10 cellular contexts compared by ENCODE assay signal in genomic region chr16:89331371-89332109, GRCh38.
A peak's percentile ranks its signal among the peaks of the same experiment; 100 is the strongest.
DNase-seq lines count a peak whose midpoint lies in the region; ATAC-seq, FAIRE-seq and TF ChIP-seq lines count a peak whose summit lies in the region.
"Had no signal": no experiment of that assay in that cellular context is flagged by ENCODE, and none has a peak within 500 bp of the region (broad histone marks: within the 10 kb centered on the region; RNA-seq: fewer than 3 reads in every experiment).

No MANE protein-coding gene starts in this region.

- peaks cover 8% of the 10 kb centered on the region for H3K27me3 Mint-ChIP-seq in GM23338 (ENCODE audit: insufficient read depth, low read depth, poor library complexity)
- no peaks in the 10 kb centered on the region for H3K27me3 Mint-ChIP-seq in activated T-helper 2 cell treated with anti-CD3 and anti-CD28 coated beads, Interferon-gamma antibody, Interleukin-2, Interleukin-4, amounts not matched to agents 10 μg/mL and 5 μg/mL and 100 μg/mL, durations not matched to agents 14 hours and 24 hours and 36 hours (ENCODE audit: low read depth)

- ATAC-seq in GM23338 (no peak), HG02852 (IDR thresholded peaks at IDR 0.05; ENCODE audit: unreplicated experiment) (no peak)

- no peaks in the 10 kb centered on the region for H3K9me3 Mint-ChIP-seq in GM23338
- no peaks in the 10 kb centered on the region for H3K9me3 Mint-ChIP-seq in activated T-helper 2 cell treated with anti-CD3 and anti-CD28 coated beads, Interferon-gamma antibody, Interleukin-2, Interleukin-4, amounts not matched to agents 10 μg/mL and 5 μg/mL and 100 μg/mL, durations not matched to agents 14 hours and 24 hours and 36 hours

- H3K27me3 ChIP-seq in GM23338 (ENCODE audit: insufficient read depth) = no peaks in the 10 kb centered on the region
- no peaks in the 10 kb centered on the region for H3K27me3 ChIP-seq in neutrophil
- H3K27me3 ChIP-seq: dorsolateral prefrontal cortex had no signal

- no peaks in the 10 kb centered on the region for H3K9me3 ChIP-seq in neutrophil

- no peak overlapping the region for H3K4me3 ChIP-seq in GM23338
- H3K4me3 ChIP-seq in neutrophil (ENCODE audit: low read depth in 1 of 2, low read length in 1 of 2) = no peak overlapping the region

- no peak for FAIRE-seq in HTR-8/SVneo (lab: Jason Lieb, UNC)

- H3K4me2 ChIP-seq in GM23338 = no peak overlapping the region

- peaks cover 66% of the 10 kb centered on the region for H3K4me1 Mint-ChIP-seq in GM23338
- H3K4me1 Mint-ChIP-seq in activated T-helper 2 cell treated with anti-CD3 and anti-CD28 coated beads, Interferon-gamma antibody, Interleukin-2, Interleukin-4, amounts not matched to agents 10 μg/mL and 5 μg/mL and 100 μg/mL, durations not matched to agents 14 hours and 24 hours and 36 hours (ENCODE audit: low read depth) = peaks cover 65% of the 10 kb centered on the region

- CTCF ChIA-PET in GM10248 (lab: Yijun Ruan, JAX) = no interaction called here

- intact Hi-C loops in activated T-helper 2 cell treated with anti-CD3 and anti-CD28 coated beads, Interferon-gamma antibody, Interleukin-2, Interleukin-4, amounts not matched to agents 10 μg/mL and 5 μg/mL and 100 μg/mL, durations not matched to agents 14 hours and 24 hours and 36 hours (cut with micrococcal nuclease) = no loop called here

- H3K36me3 ChIP-seq in GM23338 (ENCODE audit: insufficient read depth) (no peaks in the 10 kb centered on the region), neutrophil (peaks cover 4% of the 10 kb centered on the region)

- DNase-seq in AG20443 (ENCODE audit: low spot score) (peak; percentile 37), GM23338 (ENCODE audit: low spot score) (no peak), GM10248 (ENCODE audit: extremely low spot score) (no peak), HTR-8/SVneo (ENCODE audit: insufficient read length, low spot score) (no peak)
- no peak for DNase-seq in activated T-helper 2 cell treated with anti-CD3 and anti-CD28 coated beads, Interferon-gamma antibody, Interleukin-2, Interleukin-4, amounts not matched to agents 10 μg/mL and 5 μg/mL and 100 μg/mL, durations not matched to agents 14 hours and 24 hours and 36 hours (ENCODE audit: low spot score)
- DNase-seq: activated CD4-positive, alpha-beta T cell treated with anti-CD3 and anti-CD28 coated beads for 4 hours; stimulated activated CD4-positive, alpha-beta T cell treated with anti-CD3 and anti-CD28 coated beads, Interleukin-4, amount 100 ng/mL, for 24 hours had no signal

- H2AFZ ChIP-seq in GM23338 = no peak overlapping the region

- peaks cover 3% of the 10 kb centered on the region; the same call in 1 of the 3 replicates for H3K36me3 Mint-ChIP-seq in GM23338 (ENCODE audit: low read depth)
- H3K36me3 Mint-ChIP-seq in activated T-helper 2 cell treated with anti-CD3 and anti-CD28 coated beads, Interferon-gamma antibody, Interleukin-2, Interleukin-4, amounts not matched to agents 10 μg/mL and 5 μg/mL and 100 μg/mL, durations not matched to agents 14 hours and 24 hours and 36 hours (ENCODE audit: low read depth) = peaks cover 10% of the 10 kb centered on the region

- peaks cover 96% of the 10 kb centered on the region for H3K79me2 ChIP-seq in GM23338 (replicated peaks; ENCODE audit: insufficient read depth)

- POLR2A ChIA-PET in GM10248 (lab: Yijun Ruan, JAX) = no interaction called here

- no peaks in the 10 kb centered on the region for H3K9me2 ChIP-seq in GM23338 (ENCODE audit: insufficient read depth)

- no peak overlapping the region for H3K27ac Mint-ChIP-seq in GM23338
- peak overlapping the region; percentile 49 for H3K27ac Mint-ChIP-seq in activated T-helper 2 cell treated with anti-CD3 and anti-CD28 coated beads, Interferon-gamma antibody, Interleukin-2, Interleukin-4, amounts not matched to agents 10 μg/mL and 5 μg/mL and 100 μg/mL, durations not matched to agents 14 hours and 24 hours and 36 hours

- H3F3A ChIP-seq in GM23338 (replicated peaks; ENCODE audit: low read depth) = peaks cover 7% of the 10 kb centered on the region; the same call in 1 of the 2 replicates

- TF ChIP-seq CTCF in GM23338 (conservative IDR thresholded peaks at IDR 0.05; ENCODE audit: low read depth in 2 of 2) (no peak), neutrophil (IDR thresholded peaks at IDR 0.05) (no peak), GM10248 (IDR thresholded peaks at IDR 0.05; ENCODE audit: control extremely low read depth, extremely low read depth, low read depth, missing control alignments) (no peak)

- H3K4me1 ChIP-seq in GM23338 (ENCODE audit: insufficient read depth) = peaks cover 32% of the 10 kb centered on the region
- H3K4me1 ChIP-seq in neutrophil (ENCODE audit: control insufficient read depth in 1 of 2, insufficient read depth in 1 of 2, low read depth in 1 of 2, low read length in 1 of 2) = peaks cover 54 to 55% of the 10 kb centered on the region in 2 experiments

- H3K4me3 Mint-ChIP-seq in GM23338 = no peak overlapping the region
- H3K4me3 Mint-ChIP-seq in activated T-helper 2 cell treated with anti-CD3 and anti-CD28 coated beads, Interferon-gamma antibody, Interleukin-2, Interleukin-4, amounts not matched to agents 10 μg/mL and 5 μg/mL and 100 μg/mL, durations not matched to agents 14 hours and 24 hours and 36 hours (ENCODE audit: low read depth) = no peak overlapping the region

- H3K27ac ChIP-seq in GM23338 (ENCODE audit: low read depth) = peak overlapping the region; percentile 47
- H3K27ac ChIP-seq in neutrophil = peak overlapping the region; percentile 98

- peaks cover 72% of the 10 kb centered on the region for H4K20me1 ChIP-seq in GM23338 (replicated peaks; ENCODE audit: insufficient read depth)

TF ChIP-seq in GM23338, 12 proteins besides CTCF, POLR2A, EP300 and RAD21 (continues in another document):
- no peak for TF ChIP-seq ZNF462 (CRISPR knock-in tag; IDR thresholded peaks at IDR 0.05)
- no peak for TF ChIP-seq ETS1 (IDR thresholded peaks at IDR 0.05)
- TF ChIP-seq CREB1 (CRISPR knock-in tag; IDR thresholded peaks at IDR 0.05; ENCODE audit: low read depth) = no peak
